Comparison of ENCODE assay signal across 32 cellular contexts in genomic region chr16:31393056-31393455, GRCh38. TPM values are rescaled to one million over a fixed set of nuclear protein-coding genes. Genes with fewer than 3 reads are reported as not detected.
"Had no signal": no experiment of that assay in that cellular context is flagged by ENCODE, and none has a peak within 500 bp of the region (broad histone marks: within the 10 kb centered on the region; RNA-seq: fewer than 3 reads in every experiment).

Gene ITGAD, plus strand, starts transcription at chr16:31393335. Its CDS starts 26 bp downstream, at chr16:31393361.

- H3K4me3 Mint-ChIP-seq: activated CD4-positive, alpha-beta memory T cell treated with anti-CD3 and anti-CD28 coated beads, Interleukin-2, amount 10 ng/mL, durations not matched to agents 7 days and 5 days; activated CD4-positive, alpha-beta T cell treated with anti-CD3 and anti-CD28 coated beads, Interleukin-2, amount 10 ng/mL, durations not matched to agents 7 days and 5 days; activated T-cell treated with anti-CD3 and anti-CD28 coated beads, Interleukin-2, amount 50 U/mL, for 24 hours; endodermal cell; nephron had no signal

- H3K9me3 ChIP-seq: ovary, tibial nerve had no signal

- H3K27ac ChIP-seq: ovary, skin epidermis, tibial nerve had no signal

- H3K4me1 ChIP-seq: tibial nerve had no signal

- H3K9me3 Mint-ChIP-seq: activated CD4-positive, alpha-beta memory T cell treated with anti-CD3 and anti-CD28 coated beads, Interleukin-2, amount 10 ng/mL, durations not matched to agents 7 days and 5 days; activated CD4-positive, alpha-beta T cell treated with anti-CD3 and anti-CD28 coated beads, Interleukin-2, amount 10 ng/mL, durations not matched to agents 7 days and 5 days; activated T-cell treated with anti-CD3 and anti-CD28 coated beads, Interleukin-2, amount 50 U/mL, for 24 hours; endodermal cell; nephron had no signal

- H3K36me3 ChIP-seq: ovary, tibial nerve had no signal

- H3K4me3 ChIP-seq: ovary, skin epidermis, tibial nerve had no signal

- DNase-seq: activated CD4-positive, alpha-beta memory T cell treated with anti-CD3 and anti-CD28 coated beads, Interleukin-2, amount 10 ng/mL, durations not matched to agents 7 days and 5 days; activated CD4-positive, alpha-beta T cell treated with anti-CD3 and anti-CD28 coated beads for 1 hour; activated CD4-positive, alpha-beta T cell treated with anti-CD3 and anti-CD28 coated beads, Interleukin-2, amount 10 ng/mL, durations not matched to agents 7 days and 5 days; activated CD8-positive, alpha-beta memory T cell treated with anti-CD3 and anti-CD28 coated beads, Interleukin-2, amount 50 U/mL, for 48 hours; activated gamma-delta T cell treated with Interleukin-2 at 50 U/mL for 16 hours; activated naive CD4-positive, alpha-beta T cell treated with anti-CD3 and anti-CD28 coated beads, Interleukin-2, amount 50 U/mL, for 16 hours; activated T-cell treated with anti-CD3 and anti-CD28 coated beads, Interleukin-2, amount 50 U/mL, for 24 hours; amniotic stem cell; caudate nucleus; cortex of kidney; endodermal cell; foreskin fibroblast; head of caudate nucleus; hippocampal formation; left colon; mammary epithelial cell; ovary; retina; stimulated activated CD4-positive, alpha-beta T cell treated with anti-CD3 and anti-CD28 coated beads, Interleukin-4, amount 100 ng/mL, for 4 hours; stimulated activated CD8-positive, alpha-beta memory T cell treated with anti-CD3 and anti-CD28 coated beads, Interleukin-4, amount 100 ng/mL, for 48 hours; stimulated activated naive CD4-positive, alpha-beta T cell treated with Interleukin-2 at 50 U/mL for 16 hours; T-helper 9 cell had no signal

- H3K4me1 Mint-ChIP-seq: activated CD4-positive, alpha-beta T cell treated with anti-CD3 and anti-CD28 coated beads, Interleukin-2, amount 10 ng/mL, durations not matched to agents 7 days and 5 days; nephron had no signal

- ATAC-seq: left colon, sciatic nerve had no signal

- H3K27me3 ChIP-seq: ovary, tibial nerve had no signal

- H3K27ac Mint-ChIP-seq: activated CD4-positive, alpha-beta memory T cell treated with anti-CD3 and anti-CD28 coated beads, Interleukin-2, amount 10 ng/mL, durations not matched to agents 7 days and 5 days; activated CD4-positive, alpha-beta T cell treated with anti-CD3 and anti-CD28 coated beads, Interleukin-2, amount 10 ng/mL, durations not matched to agents 7 days and 5 days; activated T-cell treated with anti-CD3 and anti-CD28 coated beads, Interleukin-2, amount 50 U/mL, for 24 hours; endodermal cell; nephron; progenitor cell of endocrine pancreas had no signal

RNA-seq across cellular contexts. Expression of gene ITGAD, which starts in this region (rescaled TPM):
- total RNA-seq: activated CD4-positive, alpha-beta memory T cell treated with anti-CD3 and anti-CD28 coated beads, Interleukin-2, amount 10 ng/mL, durations not matched to agents 7 days and 5 days; activated CD4-positive, alpha-beta T cell treated with anti-CD3 and anti-CD28 coated beads, Interleukin-2, amount 10 ng/mL, durations not matched to agents 7 days and 5 days; chondrocyte; endodermal cell; esophagus mucosa; mammary epithelial cell; progenitor cell of endocrine pancreas; temporal lobe; ureter had no signal
- polyA plus RNA-seq: keratinocyte, mammary epithelial cell had no signal
